In the genomic region with DNA sequence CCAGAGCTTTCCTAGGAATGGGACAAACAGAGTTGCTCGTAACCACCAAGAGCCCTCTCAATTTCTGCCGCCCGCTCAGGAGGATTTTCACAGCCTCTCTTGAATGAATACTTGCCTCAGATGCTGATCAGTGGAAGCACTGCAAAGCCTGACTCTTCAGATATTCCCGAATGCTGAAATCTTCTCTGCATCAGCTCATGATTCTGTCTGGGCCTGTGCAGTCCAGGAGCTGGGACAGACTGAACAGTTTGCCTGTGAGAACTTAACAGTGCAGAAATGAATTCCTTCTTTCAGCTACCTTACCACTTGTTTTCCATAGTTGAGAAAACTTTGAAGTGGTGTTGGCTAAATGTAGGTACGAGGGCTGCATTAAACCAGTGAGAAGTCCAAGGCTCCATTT, we compare ENCODE assay signal across 14 cellular contexts. TPM values are rescaled to one million over a fixed set of nuclear protein-coding genes. Genes with fewer than 3 reads are reported as not detected.
DNase-seq lines count a peak whose midpoint lies in the region; ATAC-seq and TF ChIP-seq lines count a peak whose summit lies in the region.
"Had no signal": no experiment of that assay in that cellular context is flagged by ENCODE, and none has a peak within 500 bp of the region (broad histone marks: within the 10 kb centered on the region; RNA-seq: fewer than 3 reads in every experiment).

No MANE protein-coding gene starts in this region.

- H3K9me3 ChIP-seq in Peyer's patch (no peaks in the 10 kb centered on the region), ectodermal cell (ENCODE audit: control insufficient read depth, low read length) (no peaks in the 10 kb centered on the region), left lung (no peaks in the 10 kb centered on the region), spleen (no peaks in the 10 kb centered on the region)

- TF ChIP-seq POLR2A in Peyer's patch (IDR thresholded peaks at IDR 0.05), result no peak
- TF ChIP-seq POLR2A in spleen (IDR thresholded peaks at IDR 0.05), result no peak

- peaks cover 0 to 32% (median 0%) of the 10 kb centered on the region in 4 donors for H3K4me1 ChIP-seq in Peyer's patch
- H3K4me1 ChIP-seq in ectodermal cell (ENCODE audit: control insufficient read depth, insufficient read depth, low read length), result peaks cover 28% of the 10 kb centered on the region
- peaks cover 24 to 42% of the 10 kb centered on the region in 2 donors for H3K4me1 ChIP-seq in left lung
- H3K4me1 ChIP-seq in spleen, result peaks cover 0 to 34% (median 13%) of the 10 kb centered on the region in 6 donors

- no peak for ATAC-seq in left lung
- ATAC-seq in activated CD8-positive, alpha-beta T cell treated with anti-CD3 and anti-CD28 coated beads for 36 hours, result no peak
- no peak for ATAC-seq in naive thymus-derived CD8-positive, alpha-beta T cell
- ATAC-seq: activated CD4-positive, CD25-positive, alpha-beta regulatory T cell treated with anti-CD3 and anti-CD28 coated beads, Interleukin-2, amount 50 U/mL, for 24 hours; stimulated activated naive CD8-positive, alpha-beta T cell treated with anti-CD3 and anti-CD28 coated beads, Interleukin-15, amount 100 ng/mL, for 72 hours; T-cell had no signal

- H3K4me3 ChIP-seq in Peyer's patch, result no peak overlapping the region
- H3K4me3 ChIP-seq in ectodermal cell (ENCODE audit: insufficient read depth, low read depth, low read length), result no peak overlapping the region
- H3K4me3 ChIP-seq in left lung, result no peak overlapping the region
- no peak overlapping the region for H3K4me3 ChIP-seq in spleen
- H3K4me3 ChIP-seq: GM23248, PC-9 had no signal

- no peaks in the 10 kb centered on the region for H3K4me1 Mint-ChIP-seq in activated CD8-positive, alpha-beta T cell treated with anti-CD3 and anti-CD28 coated beads for 36 hours (ENCODE audit: low read depth)
- H3K4me1 Mint-ChIP-seq in mesothelial cell of epicardium, result peaks cover 28% of the 10 kb centered on the region
- H3K4me1 Mint-ChIP-seq in naive thymus-derived CD8-positive, alpha-beta T cell, result no peaks in the 10 kb centered on the region
- H3K4me1 Mint-ChIP-seq: stimulated activated naive CD8-positive, alpha-beta T cell treated with anti-CD3 and anti-CD28 coated beads, Interleukin-15, amount 100 ng/mL, for 72 hours; T-cell had no signal

- POLR2A ChIA-PET in activated CD8-positive, alpha-beta T cell treated with anti-CD3 and anti-CD28 coated beads for 36 hours (lab: Charles Lee), result no interaction called here
- POLR2A ChIA-PET in naive thymus-derived CD8-positive, alpha-beta T cell (lab: Charles Lee), result no interaction called here

- H3K9me3 Mint-ChIP-seq in activated CD8-positive, alpha-beta T cell treated with anti-CD3 and anti-CD28 coated beads for 36 hours, result no peaks in the 10 kb centered on the region
- peaks cover 5% of the 10 kb centered on the region for H3K9me3 Mint-ChIP-seq in mesothelial cell of epicardium
- H3K9me3 Mint-ChIP-seq in naive thymus-derived CD8-positive, alpha-beta T cell, result no peaks in the 10 kb centered on the region
- H3K9me3 Mint-ChIP-seq: T-cell had no signal

- H3K27me3 ChIP-seq in Peyer's patch (no peaks in the 10 kb centered on the region), ectodermal cell (ENCODE audit: control insufficient read depth, insufficient read depth, low read length, poor library complexity, severe bottlenecking) (no peaks in the 10 kb centered on the region), left lung (no peaks in the 10 kb centered on the region), spleen (replicated peaks in 1 of 7) (no peaks in the 10 kb centered on the region)

- H3K27ac Mint-ChIP-seq in activated CD8-positive, alpha-beta T cell treated with anti-CD3 and anti-CD28 coated beads for 36 hours, result no peak overlapping the region
- no peak overlapping the region for H3K27ac Mint-ChIP-seq in mesothelial cell of epicardium
- no peak overlapping the region for H3K27ac Mint-ChIP-seq in naive thymus-derived CD8-positive, alpha-beta T cell
- H3K27ac Mint-ChIP-seq: stimulated activated naive CD8-positive, alpha-beta T cell treated with anti-CD3 and anti-CD28 coated beads, Interleukin-15, amount 100 ng/mL, for 72 hours; T-cell had no signal

- intact Hi-C loops in left lung (cut with DNase I) (no loop called here), spleen (cut with DNase I; ENCODE audit: low total_unique reads) (no loop called here)
- intact Hi-C loops in activated CD8-positive, alpha-beta T cell treated with anti-CD3 and anti-CD28 coated beads for 36 hours (cut with micrococcal nuclease), result no loop called here

- no peaks in the 10 kb centered on the region for H3K27me3 Mint-ChIP-seq in activated CD8-positive, alpha-beta T cell treated with anti-CD3 and anti-CD28 coated beads for 36 hours
- no peaks in the 10 kb centered on the region for H3K27me3 Mint-ChIP-seq in mesothelial cell of epicardium (ENCODE audit: low read depth)
- H3K27me3 Mint-ChIP-seq in naive thymus-derived CD8-positive, alpha-beta T cell, result peaks cover 0 to 8% (median 0%) of the 10 kb centered on the region in 5 donors
- H3K27me3 Mint-ChIP-seq: stimulated activated naive CD8-positive, alpha-beta T cell treated with anti-CD3 and anti-CD28 coated beads, Interleukin-15, amount 100 ng/mL, for 72 hours; T-cell had no signal

- no peak overlapping the region for H3K4me3 Mint-ChIP-seq in activated CD8-positive, alpha-beta T cell treated with anti-CD3 and anti-CD28 coated beads for 36 hours
- H3K4me3 Mint-ChIP-seq in mesothelial cell of epicardium, result no peak overlapping the region
- no peak overlapping the region for H3K4me3 Mint-ChIP-seq in naive thymus-derived CD8-positive, alpha-beta T cell
- H3K4me3 Mint-ChIP-seq: stimulated activated naive CD8-positive, alpha-beta T cell treated with anti-CD3 and anti-CD28 coated beads, Interleukin-15, amount 100 ng/mL, for 72 hours; T-cell had no signal

- 91 to 94% methylated on average over 4 to 5 of the region's 5 CpGs for WGBS in ectodermal cell, 2 experiments
- 80 to 98% (median 90%) methylated on average over 5 of the region's 5 CpGs for WGBS in spleen, 5 donors

- H3K27ac ChIP-seq in Peyer's patch, result peak overlapping the region in 3 of 4 donors; percentile 15 to 37 (median 28)
- H3K27ac ChIP-seq in ectodermal cell (ENCODE audit: insufficient read depth, low read depth, low read length, poor library complexity, severe bottlenecking), result peak overlapping the region; percentile 39
- peak overlapping the region; percentile 41 to 58 for H3K27ac ChIP-seq in left lung
- H3K27ac ChIP-seq in spleen, result peak overlapping the region in 6 of 8 donors; percentile 13 to 88 (median 50)
- H3K27ac ChIP-seq: GM23248, PC-9 had no signal

- H3K36me3 ChIP-seq in Peyer's patch (no peaks in the 10 kb centered on the region), ectodermal cell (ENCODE audit: control insufficient read depth, insufficient read depth, low read length) (no peaks in the 10 kb centered on the region), left lung (no peaks in the 10 kb centered on the region), spleen (no peaks in the 10 kb centered on the region)

- DNase-seq in Peyer's patch (no peak), left lung (no peak), spleen (no peak), mesothelial cell of epicardium (ENCODE audit: low spot score in 2 of 2, unreplicated experiment in 2 of 2) (no peak)
- DNase-seq in activated CD8-positive, alpha-beta T cell treated with anti-CD3 and anti-CD28 coated beads for 36 hours, result no peak
- no peak for DNase-seq in stimulated activated CD4-positive, alpha-beta T cell treated with anti-CD3 and anti-CD28 coated beads, Interleukin-1b, Interleukin-23, amount 100 ng/mL, for 48 hours
- no peak for DNase-seq in naive thymus-derived CD8-positive, alpha-beta T cell
- DNase-seq: GM23248; NCI-H1092 treated with DMSO at 0.1 percent for 48 hours; PC-9; stimulated activated naive CD8-positive, alpha-beta T cell treated with anti-CD3 and anti-CD28 coated beads, Interleukin-15, amount 100 ng/mL, for 72 hours; T-cell had no signal

- no peaks in the 10 kb centered on the region for H3K36me3 Mint-ChIP-seq in activated CD8-positive, alpha-beta T cell treated with anti-CD3 and anti-CD28 coated beads for 36 hours (ENCODE audit: low read depth)
- H3K36me3 Mint-ChIP-seq in mesothelial cell of epicardium, result peaks cover 8% of the 10 kb centered on the region
- no peaks in the 10 kb centered on the region for H3K36me3 Mint-ChIP-seq in naive thymus-derived CD8-positive, alpha-beta T cell
- H3K36me3 Mint-ChIP-seq: T-cell had no signal

- TF ChIP-seq CTCF in Peyer's patch (IDR thresholded peaks at IDR 0.05) (no peak), left lung (IDR thresholded peaks at IDR 0.05) (no peak), spleen (IDR thresholded peaks at IDR 0.05 in 8 of 11, conservative IDR thresholded peaks at IDR 0.05 in 3 of 11) (no peak), mesothelial cell of epicardium (IDR thresholded peaks at IDR 0.05; ENCODE audit: unreplicated experiment) (no peak)
- no peak for TF ChIP-seq CTCF in activated CD8-positive, alpha-beta T cell treated with anti-CD3 and anti-CD28 coated beads for 36 hours (IDR thresholded peaks at IDR 0.05)

- CTCF ChIA-PET in activated CD8-positive, alpha-beta T cell treated with anti-CD3 and anti-CD28 coated beads for 36 hours (lab: Charles Lee), result no interaction called here

RNA-seq across cellular contexts. Expression of gene ZNF462, which starts 17.1 kb away (rescaled TPM):
- 10 to 100 TPM; 16.1 to 39.6 (median 25.5) TPM for total RNA-seq in Peyer's patch
- polyA plus RNA-seq in ectodermal cell (2013, experiment 1 of 4), result 64.7 TPM
- polyA plus RNA-seq in ectodermal cell (2013, experiment 2 of 4), result 72.7 TPM
- 43.9 TPM for polyA plus RNA-seq in ectodermal cell (2013, experiment 3 of 4)
- 55.4 TPM for polyA plus RNA-seq in ectodermal cell (2013, experiment 4 of 4)
- 10 to 100 TPM; 30.3 to 41.4 TPM for total RNA-seq in left lung
- 10 to 100 TPM; 18.6 to 38.9 (median 22.9) TPM for total RNA-seq in spleen
- polyA plus RNA-seq in spleen, result 1 to 10 TPM in 1 of 3 donors, under 1 TPM in 2; 0.36 to 1.4 (median 0.70) TPM
- not detected for total RNA-seq in activated CD8-positive, alpha-beta T cell treated with anti-CD3 and anti-CD28 coated beads for 36 hours
- total RNA-seq in mesothelial cell of epicardium, result 139 to 154 TPM (median 140 TPM) in 3 replicates
- total RNA-seq in naive thymus-derived CD8-positive, alpha-beta T cell, result not detected
- polyA plus RNA-seq in naive thymus-derived CD8-positive, alpha-beta T cell, result not detected

Comparison
In these comparisons a context has a peak if more than half of its experiments do, and no peak if none do; other contexts are left out.
1. RNA of gene ZNF462, which starts 17.1 kb away (total RNA-seq): 139 to 154 TPM in mesothelial cell of epicardium, 30.3 to 41.4 TPM in left lung, 16.1 to 39.6 TPM in Peyer's patch and 18.6 to 38.9 TPM in spleen; not detected in activated CD8-positive, alpha-beta T cell treated with anti-CD3 and anti-CD28 coated beads for 36 hours and not detected in naive thymus-derived CD8-positive, alpha-beta T cell; every median in the first group is over 10 times any median in the second.
2. Peak in every context shown above with its lines, with median percentiles within 50 percentile points of each other: H3K27ac ChIP-seq.